Comparison of ENCODE assay signal across 29 cellular contexts in genomic region chr6:97870273-97870672, GRCh38.
"Had no signal": no experiment of that assay in that cellular context is flagged by ENCODE, and none has a peak within 500 bp of the region (broad histone marks: within the 10 kb centered on the region; RNA-seq: fewer than 3 reads in every experiment).

No MANE protein-coding gene starts in this region.

- H3K4me3 Mint-ChIP-seq: natural killer cell; nephron; neural progenitor cell; stimulated activated effector memory CD8-positive, alpha-beta T cell treated with anti-CD3 and anti-CD28 coated beads, Interleukin-12 subunit alpha, Interleukin-12 subunit beta, amount 100 ng/mL, for 72 hours; stimulated activated naive B cell treated with anti-CD40 and anti-IgM and Interleukin-4, amounts not matched to agents 10 μg/mL and 1 μg/mL and 100 μg/mL, for 72 hours; stimulated activated naive CD8-positive, alpha-beta T cell treated with anti-CD3 and anti-CD28 coated beads, Interleukin-15, Interleukin-2, amounts not matched to agents 100 ng/mL and 50 ng/mL, for 24 hours; type B pancreatic cell had no signal

- H3K4me1 Mint-ChIP-seq: natural killer cell; nephron; stimulated activated effector memory CD8-positive, alpha-beta T cell treated with anti-CD3 and anti-CD28 coated beads, Interleukin-12 subunit alpha, Interleukin-12 subunit beta, amount 100 ng/mL, for 72 hours; stimulated activated naive B cell treated with anti-CD40 and anti-IgM and Interleukin-4, amounts not matched to agents 10 μg/mL and 1 μg/mL and 100 μg/mL, for 72 hours had no signal

- H3K27me3 ChIP-seq: neural progenitor cell, ovary, right lobe of liver, sigmoid colon, stomach, suprapubic skin, testis, tibial artery, transverse colon, upper lobe of right lung, uterus had no signal

- H3K9me3 ChIP-seq: ovary, psoas muscle, right lobe of liver, sigmoid colon, stomach, suprapubic skin, testis, tibial artery, transverse colon, upper lobe of right lung, uterus had no signal

- H3K9me3 Mint-ChIP-seq: nephron; stimulated activated naive B cell treated with anti-CD40 and anti-IgM and Interleukin-4, amounts not matched to agents 10 μg/mL and 1 μg/mL and 100 μg/mL, for 72 hours; stimulated activated naive CD8-positive, alpha-beta T cell treated with anti-CD3 and anti-CD28 coated beads, Interleukin-15, Interleukin-2, amounts not matched to agents 100 ng/mL and 50 ng/mL, for 24 hours; type B pancreatic cell had no signal

- H3K27ac ChIP-seq: neural progenitor cell, ovary, parathyroid adenoma, psoas muscle, right lobe of liver, sigmoid colon, stomach, suprapubic skin, testis, tibial artery, transverse colon, upper lobe of right lung, uterus had no signal

- DNase-seq: natural killer cell; occipital lobe; ovary; posterior cingulate gyrus; psoas muscle; right cardiac atrium; right lobe of liver; sigmoid colon; small intestine; stimulated activated CD4-positive, alpha-beta T cell treated with anti-CD3 and anti-CD28 coated beads, Interleukin-15, amount 100 ng/mL, for 24 hours; stimulated activated CD4-positive, alpha-beta T cell treated with anti-CD3 and anti-CD28 coated beads, Interleukin-2, amount 100 ng/mL, for 24 hours; stimulated activated CD4-positive, alpha-beta T cell treated with anti-CD3 and anti-CD28 coated beads, Interleukin-2, amount 100 ng/mL, for 48 hours; stimulated activated CD4-positive, alpha-beta T cell treated with anti-CD3 and anti-CD28 coated beads, Interleukin-4, amount 100 ng/mL, for 24 hours; stimulated activated naive B cell treated with anti-CD40 and anti-IgM and Interleukin-4, amounts not matched to agents 10 μg/mL and 1 μg/mL and 100 μg/mL, for 72 hours; stimulated activated naive CD4-positive, alpha-beta T cell treated with Interleukin-2 at 50 U/mL for 16 hours; stomach; testis; tibial artery; transverse colon; upper lobe of right lung; uterus had no signal

- H3K36me3 Mint-ChIP-seq: natural killer cell; neural progenitor cell; stimulated activated effector memory CD8-positive, alpha-beta T cell treated with anti-CD3 and anti-CD28 coated beads, Interleukin-12 subunit alpha, Interleukin-12 subunit beta, amount 100 ng/mL, for 72 hours; stimulated activated naive B cell treated with anti-CD40 and anti-IgM and Interleukin-4, amounts not matched to agents 10 μg/mL and 1 μg/mL and 100 μg/mL, for 72 hours; type B pancreatic cell had no signal

- H3K4me3 ChIP-seq: neural progenitor cell, ovary, psoas muscle, right lobe of liver, sigmoid colon, stomach, suprapubic skin, testis, tibial artery, transverse colon, upper lobe of right lung, uterus had no signal

- H3K36me3 ChIP-seq: neural progenitor cell, ovary, right lobe of liver, sigmoid colon, stomach, suprapubic skin, tibial artery, transverse colon, upper lobe of right lung, uterus had no signal

- H2AFZ ChIP-seq: neural progenitor cell, parathyroid adenoma had no signal

- H3K79me2 ChIP-seq: parathyroid adenoma had no signal

- H3K27ac Mint-ChIP-seq: natural killer cell; nephron; neural progenitor cell; progenitor cell of endocrine pancreas; stimulated activated effector memory CD8-positive, alpha-beta T cell treated with anti-CD3 and anti-CD28 coated beads, Interleukin-12 subunit alpha, Interleukin-12 subunit beta, amount 100 ng/mL, for 72 hours; stimulated activated naive B cell treated with anti-CD40 and anti-IgM and Interleukin-4, amounts not matched to agents 10 μg/mL and 1 μg/mL and 100 μg/mL, for 72 hours; stimulated activated naive CD8-positive, alpha-beta T cell treated with anti-CD3 and anti-CD28 coated beads, Interleukin-15, Interleukin-2, amounts not matched to agents 100 ng/mL and 50 ng/mL, for 24 hours; type B pancreatic cell had no signal

- H3K4me1 ChIP-seq: parathyroid adenoma, psoas muscle, right lobe of liver, sigmoid colon, stomach, suprapubic skin, testis, tibial artery, transverse colon, upper lobe of right lung, uterus had no signal

- H3K9ac ChIP-seq: neural progenitor cell, parathyroid adenoma had no signal

- H3K27me3 Mint-ChIP-seq: progenitor cell of endocrine pancreas; stimulated activated naive B cell treated with anti-CD40 and anti-IgM and Interleukin-4, amounts not matched to agents 10 μg/mL and 1 μg/mL and 100 μg/mL, for 72 hours; stimulated activated naive CD8-positive, alpha-beta T cell treated with anti-CD3 and anti-CD28 coated beads, Interleukin-15, Interleukin-2, amounts not matched to agents 100 ng/mL and 50 ng/mL, for 24 hours; type B pancreatic cell had no signal

- ATAC-seq: natural killer cell; psoas muscle; right cardiac atrium; right lobe of liver; stimulated activated effector memory CD8-positive, alpha-beta T cell treated with anti-CD3 and anti-CD28 coated beads, Interleukin-12 subunit alpha, Interleukin-12 subunit beta, amount 100 ng/mL, for 72 hours; stimulated activated naive B cell treated with anti-CD40 and anti-IgM and Interleukin-4, amounts not matched to agents 10 μg/mL and 1 μg/mL and 100 μg/mL, for 72 hours; upper lobe of right lung had no signal

- H3K4me2 ChIP-seq: neural progenitor cell had no signal
